Comparison of ENCODE assay signal across 2 cellular contexts in the genomic region with DNA sequence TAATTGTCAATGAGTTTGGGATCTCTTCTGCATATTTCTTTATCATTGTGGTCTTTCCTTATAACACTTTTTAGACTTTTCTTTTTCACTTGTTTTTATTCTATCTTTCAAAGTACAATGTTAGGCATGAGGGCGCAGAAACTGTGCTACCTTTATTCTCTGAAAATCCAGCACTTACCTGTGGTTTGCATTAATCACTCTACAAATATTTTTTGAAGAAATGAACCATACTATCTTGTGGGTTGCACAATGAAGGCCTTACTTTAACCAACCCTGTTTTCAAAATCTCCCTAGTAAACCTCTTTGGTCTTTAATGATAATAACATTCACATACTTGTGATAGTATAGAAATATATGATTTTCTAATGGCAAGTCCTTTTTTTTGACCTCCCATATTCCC. TPM values are rescaled to one million over a fixed set of nuclear protein-coding genes. Genes with fewer than 3 reads are reported as not detected.
"Had no signal": no experiment of that assay in that cellular context is flagged by ENCODE, and none has a peak within 500 bp of the region (broad histone marks: within the 10 kb centered on the region; RNA-seq: fewer than 3 reads in every experiment).

No MANE protein-coding gene starts in this region.

RNA-seq across cellular contexts. Expression of a gene that starts 11.0 kb away (rescaled TPM):
- total RNA-seq: G401 had no signal
- polyA plus RNA-seq: GM12878 had no signal
